8 cellular contexts compared by ENCODE assay signal in the genomic region with DNA sequence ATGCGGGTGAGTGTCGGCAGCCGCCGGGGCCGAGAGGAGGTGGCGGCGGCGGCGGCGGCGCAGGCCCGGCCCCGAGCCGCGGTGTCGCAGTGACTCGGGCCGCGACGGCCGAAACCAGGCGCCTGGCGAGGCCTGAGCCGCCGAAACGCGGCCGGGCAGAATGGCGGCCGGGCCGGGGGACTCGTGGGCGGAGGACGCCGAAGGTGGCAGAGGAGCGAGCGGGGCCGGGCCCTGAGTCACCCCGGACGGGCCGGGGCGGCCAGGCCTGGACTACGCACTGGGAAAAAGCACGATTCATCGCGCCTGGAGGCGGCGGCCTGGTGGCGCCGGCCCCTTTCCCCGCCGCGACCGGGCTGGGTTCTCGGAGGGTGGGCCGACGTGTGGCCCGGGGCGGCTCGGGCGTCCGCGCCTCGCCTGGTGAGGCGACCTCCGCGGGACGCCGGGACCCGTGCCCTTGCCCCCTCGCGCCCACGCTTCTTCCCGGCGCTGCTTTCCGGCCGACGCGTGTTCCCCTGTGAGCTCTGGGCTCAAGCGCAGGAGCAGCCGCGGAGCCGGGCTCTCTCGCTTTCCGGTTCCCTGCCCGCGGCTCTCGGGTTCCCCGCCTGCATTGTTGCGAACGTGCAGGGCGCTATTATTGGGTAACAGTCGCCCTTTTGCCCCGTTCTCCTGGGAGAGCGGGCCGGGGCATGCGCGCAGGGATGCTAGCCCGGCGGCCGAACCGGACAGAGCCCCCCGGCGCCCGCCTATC. TPM values are rescaled to one million over a fixed set of nuclear protein-coding genes. Genes with fewer than 3 reads are reported as not detected.
DNase-seq lines count a peak whose midpoint lies in the region; ATAC-seq and TF ChIP-seq lines count a peak whose summit lies in the region.

No MANE protein-coding gene starts in this region.

- DNase-seq in Right ventricle myocardium inferior (ENCODE audit: missing footprints) = peak; percentile 86
- no peak for DNase-seq in cardiac septum (ENCODE audit: low spot score)
- peak; percentile 42 for DNase-seq in NCI-H2171 treated with DMSO at 0.1 percent for 48 hours (lab: John Stamatoyannopoulos, UW)
- DNase-seq in activated T-cell treated with anti-CD3 and anti-CD28 coated beads, Interleukin-2, amount 50 U/mL, for 24 hours = peak; percentile 78
- peak; percentile 66 for DNase-seq in fibroblast of gingiva (ENCODE audit: low read depth)
- DNase-seq in nephron progenitor cell = peak; percentile 69

- peaks cover 67% of the 10 kb centered on the region for H3K4me1 Mint-ChIP-seq in activated T-cell treated with anti-CD3 and anti-CD28 coated beads, Interleukin-2, amount 50 U/mL, for 24 hours (ENCODE audit: low read depth)
- H3K4me1 Mint-ChIP-seq in nephron progenitor cell = peaks cover 59% of the 10 kb centered on the region

- H3K27me3 Mint-ChIP-seq in activated T-cell treated with anti-CD3 and anti-CD28 coated beads, Interleukin-2, amount 50 U/mL, for 24 hours = no peaks in the 10 kb centered on the region
- H3K27me3 Mint-ChIP-seq in nephron progenitor cell (ENCODE audit: low read depth, poor library complexity) = peaks cover 6% of the 10 kb centered on the region

- peaks cover 23% of the 10 kb centered on the region for H3K36me3 Mint-ChIP-seq in activated T-cell treated with anti-CD3 and anti-CD28 coated beads, Interleukin-2, amount 50 U/mL, for 24 hours (ENCODE audit: low read depth)
- H3K36me3 Mint-ChIP-seq in nephron progenitor cell (ENCODE audit: low read depth) = peaks cover 4% of the 10 kb centered on the region

- peak overlapping the region; percentile 90 for H3K27ac Mint-ChIP-seq in activated T-cell treated with anti-CD3 and anti-CD28 coated beads, Interleukin-2, amount 50 U/mL, for 24 hours
- peak overlapping the region; percentile 85 for H3K27ac Mint-ChIP-seq in nephron progenitor cell

- peak overlapping the region; percentile 25 for H3K27ac ChIP-seq in temporal lobe (ENCODE audit: low read depth, low read length)

- peak overlapping the region; percentile 89 for H3K4me3 Mint-ChIP-seq in activated T-cell treated with anti-CD3 and anti-CD28 coated beads, Interleukin-2, amount 50 U/mL, for 24 hours
- peak overlapping the region; percentile 91 for H3K4me3 Mint-ChIP-seq in nephron progenitor cell

- intact Hi-C loops in Right ventricle myocardium inferior (cut with DNase I) = loop anchor here (10.0 kb wide), 1 partner anchor 266 kb away; no protein-coding TSS in a partner anchor
- intact Hi-C loops in cardiac septum (cut with DNase I) = loop anchor here (2.0 to 5.0 kb wide), 3 partner anchors 186 to 393 kb away; partner anchors contain the start of genes EZH2, PDIA4 and ZNF786

- ATAC-seq in Right ventricle myocardium inferior (peak; percentile 51), HG02763 (IDR thresholded peaks at IDR 0.05; ENCODE audit: unreplicated experiment) (peak; percentile 34)

- TF ChIP-seq CTCF in nephron progenitor cell (IDR thresholded peaks at IDR 0.05) = no peak

- H3K9me3 Mint-ChIP-seq in activated T-cell treated with anti-CD3 and anti-CD28 coated beads, Interleukin-2, amount 50 U/mL, for 24 hours = peaks cover 2% of the 10 kb centered on the region
- no peaks in the 10 kb centered on the region for H3K9me3 Mint-ChIP-seq in nephron progenitor cell

RNA-seq across cellular contexts. Expression of gene CUL1, which starts 0.5 kb away (rescaled TPM):
- total RNA-seq in Right ventricle myocardium inferior (46.4 TPM), cardiac septum (42.3 TPM), temporal lobe (51.9 TPM)
